Comparison of ENCODE assay signal across 24 cellular contexts in genomic region chr1:40704817-40705733, GRCh38. TPM values are rescaled to one million over a fixed set of nuclear protein-coding genes. Genes with fewer than 3 reads are reported as not detected.
A peak's percentile ranks its signal among the peaks of the same experiment; 100 is the strongest.
DNase-seq lines count a peak whose midpoint lies in the region; ATAC-seq, FAIRE-seq and TF ChIP-seq lines count a peak whose summit lies in the region.
"Had no signal": no experiment of that assay in that cellular context is flagged by ENCODE, and none has a peak within 500 bp of the region (broad histone marks: within the 10 kb centered on the region; RNA-seq: fewer than 3 reads in every experiment).

No MANE protein-coding gene starts in this region.

- H3K27me3 ChIP-seq in cardiac muscle cell (no peaks in the 10 kb centered on the region), liver (ENCODE audit: control insufficient read depth in 4 of 4, insufficient read depth in 4 of 4, low read length in 3 of 4) (no peaks in the 10 kb centered on the region), HAP-1 (ENCODE audit: low read depth) (no peaks in the 10 kb centered on the region)
- H3K27me3 ChIP-seq: ascending aorta, BLaER1, gastrocnemius medialis had no signal

- H3K4me1 ChIP-seq in cardiac muscle cell (ENCODE audit: low read depth) = peaks cover 18% of the 10 kb centered on the region
- peaks cover 0 to 54% (median 30%) of the 10 kb centered on the region in 4 donors for H3K4me1 ChIP-seq in liver (ENCODE audit: control insufficient read depth in 4 of 4, insufficient read depth in 4 of 4, low read length in 3 of 4)
- H3K4me1 ChIP-seq in urinary bladder (ENCODE audit: insufficient read depth) = no peaks in the 10 kb centered on the region
- peaks cover 21% of the 10 kb centered on the region for H3K4me1 ChIP-seq in HAP-1

- whole genome bisulfite sequencing in liver = 59% methylated on average over 3 of the region's 3 CpGs
- 74% methylated on average over 3 of the region's 3 CpGs for WGBS in urinary bladder

- TF ChIP-seq RAD21 in liver (IDR thresholded peaks at IDR 0.05) = no peak

- H3K36me3 Mint-ChIP-seq in T-helper 2 cell treated with Interferon-gamma antibody and Interleukin-4, amounts not matched to agents 5 μg/mL and 100 μg/mL, for 36 hours (ENCODE audit: low read depth) = peaks cover 10% of the 10 kb centered on the region
- H3K36me3 Mint-ChIP-seq: activated naive CD4-positive, alpha-beta T cell treated with anti-CD3 and anti-CD28 coated beads, Interleukin-2, amount 50 U/mL, for 24 hours had no signal

- H3K4me3 ChIP-seq in cardiac muscle cell = no peak overlapping the region
- H3K4me3 ChIP-seq in liver (ENCODE audit: low read depth in 1 of 3, low read length in 3 of 3) = no peak overlapping the region
- H3K4me3 ChIP-seq in urinary bladder (ENCODE audit: low read depth, low read length) = no peak overlapping the region
- no peak overlapping the region for H3K4me3 ChIP-seq in HAP-1
- H3K4me3 ChIP-seq: ascending aorta, BLaER1, gastrocnemius medialis, GM23338, smooth muscle cell had no signal

- no peak overlapping the region for H3K27ac Mint-ChIP-seq in T-helper 2 cell treated with Interferon-gamma antibody and Interleukin-4, amounts not matched to agents 5 μg/mL and 100 μg/mL, for 36 hours
- H3K27ac Mint-ChIP-seq: activated naive CD4-positive, alpha-beta T cell treated with anti-CD3 and anti-CD28 coated beads, Interleukin-2, amount 50 U/mL, for 24 hours; activated T-helper 1 cell treated with anti-CD3 and anti-CD28 coated beads, Interleukin-12 subunit alpha, Interleukin-12 subunit beta, Interleukin-2, Interleukin-4 antibody, amounts not matched to agents 30 ng/mL and 10 ng/mL and 1 ng/mL, durations not matched to agents 14 hours and 24 hours and 36 hours; GM23338 had no signal

- no peak overlapping the region for H3K4me3 Mint-ChIP-seq in T-helper 2 cell treated with Interferon-gamma antibody and Interleukin-4, amounts not matched to agents 5 μg/mL and 100 μg/mL, for 36 hours
- H3K4me3 Mint-ChIP-seq: activated naive CD4-positive, alpha-beta T cell treated with anti-CD3 and anti-CD28 coated beads, Interleukin-2, amount 50 U/mL, for 24 hours; activated T-helper 1 cell treated with anti-CD3 and anti-CD28 coated beads, Interleukin-12 subunit alpha, Interleukin-12 subunit beta, Interleukin-2, Interleukin-4 antibody, amounts not matched to agents 30 ng/mL and 10 ng/mL and 1 ng/mL, durations not matched to agents 14 hours and 24 hours and 36 hours; GM23338 had no signal

- FAIRE-seq in RCC 7860 (lab: Jason Lieb, UNC) = peak; percentile 7
- FAIRE-seq: islet of Langerhans had no signal

- peaks cover 34% of the 10 kb centered on the region for H3K4me1 Mint-ChIP-seq in T-helper 2 cell treated with Interferon-gamma antibody and Interleukin-4, amounts not matched to agents 5 μg/mL and 100 μg/mL, for 36 hours (ENCODE audit: low read depth)

- H3K27me3 Mint-ChIP-seq in T-helper 2 cell treated with Interferon-gamma antibody and Interleukin-4, amounts not matched to agents 5 μg/mL and 100 μg/mL, for 36 hours (ENCODE audit: low read depth) = no peaks in the 10 kb centered on the region
- H3K27me3 Mint-ChIP-seq: activated naive CD4-positive, alpha-beta T cell treated with anti-CD3 and anti-CD28 coated beads, Interleukin-2, amount 50 U/mL, for 24 hours had no signal

- intact Hi-C loops in Right ventricle myocardium superior (cut with DNase I) = no loop called here

- H3K9me3 ChIP-seq in cardiac muscle cell (ENCODE audit: low read depth) (no peaks in the 10 kb centered on the region), liver (ENCODE audit: control insufficient read depth in 4 of 4, low read length in 3 of 4) (no peaks in the 10 kb centered on the region), HAP-1 (no peaks in the 10 kb centered on the region)
- H3K9me3 ChIP-seq: ascending aorta, gastrocnemius medialis had no signal

- no peaks in the 10 kb centered on the region for H3K9me3 Mint-ChIP-seq in T-helper 2 cell treated with Interferon-gamma antibody and Interleukin-4, amounts not matched to agents 5 μg/mL and 100 μg/mL, for 36 hours
- H3K9me3 Mint-ChIP-seq: activated naive CD4-positive, alpha-beta T cell treated with anti-CD3 and anti-CD28 coated beads, Interleukin-2, amount 50 U/mL, for 24 hours; activated T-helper 1 cell treated with anti-CD3 and anti-CD28 coated beads, Interleukin-12 subunit alpha, Interleukin-12 subunit beta, Interleukin-2, Interleukin-4 antibody, amounts not matched to agents 30 ng/mL and 10 ng/mL and 1 ng/mL, durations not matched to agents 14 hours and 24 hours and 36 hours; GM23338 had no signal

- TF ChIP-seq CTCF in cardiac muscle cell (IDR thresholded peaks at IDR 0.05; ENCODE audit: low read depth, low read length) (no peak), liver (IDR thresholded peaks at IDR 0.05; ENCODE audit: low read depth, low read length, missing input control) (no peak)

- peak overlapping the region; percentile 32 for H3K27ac ChIP-seq in cardiac muscle cell
- peak overlapping the region; percentile 23 to 45 for H3K27ac ChIP-seq in liver (ENCODE audit: low read depth in 1 of 2, low read length in 2 of 2)
- peak overlapping the region; percentile 23 for H3K27ac ChIP-seq in urinary bladder (ENCODE audit: low read depth)
- H3K27ac ChIP-seq: ascending aorta, BLaER1, KMS-11 had no signal

- DNase-seq in cardiac muscle cell (ENCODE audit: low read depth in 1 of 2, low spot score in 1 of 2) (no peak), Right ventricle myocardium superior (no peak), RCC 7860 (ENCODE audit: low spot score) (no peak), HAP-1 (ENCODE audit: low spot score in 2 of 2) (no peak)
- no peak for DNase-seq in T-helper 2 cell treated with Interferon-gamma antibody and Interleukin-4, amounts not matched to agents 5 μg/mL and 100 μg/mL, for 36 hours (ENCODE audit: low spot score)
- DNase-seq: activated CD4-positive, alpha-beta T cell treated with anti-CD3 and anti-CD28 coated beads, Interleukin-2, amount 50 U/mL, for 4 hours; Calu3; caudate nucleus; gastrocnemius medialis; hypothalamus; NCI-H146; NCI-H69; substantia nigra had no signal

- no peak for ATAC-seq in Right ventricle myocardium superior (ENCODE audit: poor library complexity)
- ATAC-seq in GM18519 (IDR thresholded peaks at IDR 0.05; ENCODE audit: low FRiP score, unreplicated experiment) = no peak
- ATAC-seq: gastrocnemius medialis, GM23338 had no signal

- in situ Hi-C loops in HAP-1 (cut with MboI; ENCODE audit: low sequenced_read_pairs) = no loop called here

- H3K9ac ChIP-seq in liver (ENCODE audit: low read depth in 1 of 2, low read length in 2 of 2) = no peak overlapping the region
- H3K9ac ChIP-seq: BLaER1, KMS-11 had no signal

- H3K36me3 ChIP-seq in cardiac muscle cell (no peaks in the 10 kb centered on the region), liver (ENCODE audit: control insufficient read depth in 4 of 4, insufficient read depth in 3 of 4, low read depth in 1 of 4, low read length in 3 of 4) (no peaks in the 10 kb centered on the region), urinary bladder (ENCODE audit: insufficient read depth) (no peaks in the 10 kb centered on the region), HAP-1 (replicated peaks) (no peaks in the 10 kb centered on the region)
- H3K36me3 ChIP-seq: ascending aorta, gastrocnemius medialis had no signal

TF ChIP-seq in liver, 16 proteins besides CTCF, POLR2A, EP300 and RAD21:
- TF ChIP-seq MAX (IDR thresholded peaks at IDR 0.05) = no peak
- peak; percentile 40 for TF ChIP-seq YY1 (IDR thresholded peaks at IDR 0.05)
- TF ChIP-seq EGR1 (IDR thresholded peaks at IDR 0.05; ENCODE audit: low read depth in 2 of 2) = no peak

RNA-seq across cellular contexts. Expression of gene NFYC, which starts 13.6 kb away (rescaled TPM):
- total RNA-seq in cardiac muscle cell (124 and 130 TPM in 2 replicates), Right ventricle myocardium superior (65.9 TPM), liver (10 to 100 TPM; 27.4 to 28.1 TPM), urinary bladder (43.8 TPM)
- polyA plus RNA-seq in cardiac muscle cell (143 and 149 TPM in 2 replicates), liver (10 to 100 TPM; 18.3 to 26.3 TPM), urinary bladder (52.3 TPM)

RNA-seq across cellular contexts. Expression of gene RIMS3, which starts 39.6 kb away (rescaled TPM):
- total RNA-seq in cardiac muscle cell (33.0 and 39.3 TPM in 2 replicates), Right ventricle myocardium superior (0.81 TPM), liver (1 to 10 TPM; 1.0 to 2.2 TPM), urinary bladder (3.1 TPM)
- polyA plus RNA-seq in cardiac muscle cell (29.1 and 29.7 TPM in 2 replicates), liver (under 1 TPM; 0.22 to 0.53 TPM), urinary bladder (4.0 TPM)
